ENCODE assay signal across 1 cellular context in the genomic region with DNA sequence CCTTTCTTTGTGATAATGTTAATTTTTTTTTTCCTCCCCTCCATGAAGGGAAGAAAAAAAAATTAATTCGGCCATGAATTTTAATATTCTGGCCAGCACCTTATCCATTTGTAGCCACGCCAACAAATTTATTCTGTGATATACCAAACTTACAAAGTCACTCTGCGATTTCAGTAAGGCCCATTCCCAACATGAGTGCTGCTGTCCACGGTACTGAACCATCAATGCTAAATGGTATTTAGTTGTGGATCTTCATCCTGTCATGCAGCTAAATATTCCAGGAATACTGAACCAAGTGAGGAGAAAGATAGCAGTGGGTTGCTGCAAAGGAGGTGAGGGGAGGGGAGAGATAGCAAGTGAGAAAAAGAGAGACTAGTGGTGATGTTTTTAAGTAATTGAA.
TF ChIP-seq lines count a peak whose summit lies in the region.

No MANE protein-coding gene starts in this region.

TF ChIP-seq in endothelial cell of umbilical vein, 7 proteins besides CTCF, POLR2A, EP300 and RAD21:
- TF ChIP-seq MYC (IDR thresholded peaks at IDR 0.05; ENCODE audit: low read depth, low read length) (no peak), EZH2 (IDR thresholded peaks at IDR 0.05; ENCODE audit: borderline replicate concordance, low read depth, low read length, severe bottlenecking) (no peak), FOS (IDR thresholded peaks at IDR 0.05; ENCODE audit: borderline replicate concordance, insufficient read depth, low read length) (no peak), GATA2 (IDR thresholded peaks at IDR 0.05; ENCODE audit: insufficient read depth, insufficient read length, low read depth, low read length) (no peak), POLR2AphosphoS5 (IDR thresholded peaks at IDR 0.05; ENCODE audit: insufficient read depth, low read depth, low read length) (no peak), JUN (IDR thresholded peaks at IDR 0.05; ENCODE audit: borderline replicate concordance, insufficient read depth, insufficient read length, low read depth) (no peak)
- TF ChIP-seq, protein P1, sequence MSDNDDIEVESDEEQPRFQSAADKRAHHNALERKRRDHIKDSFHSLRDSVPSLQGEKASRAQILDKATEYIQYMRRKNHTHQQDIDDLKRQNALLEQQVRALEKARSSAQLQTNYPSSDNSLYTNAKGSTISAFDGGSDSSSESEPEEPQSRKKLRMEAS (IDR thresholded peaks at IDR 0.05; ENCODE audit: insufficient read depth, insufficient read length): no peak
